Comparison of ENCODE assay signal across 1 cellular context in genomic region chrX:153334654-153335295, GRCh38.
A peak's percentile ranks its signal among the peaks of the same experiment; 100 is the strongest.
TF ChIP-seq lines count a peak whose summit lies in the region.

No MANE protein-coding gene starts in this region.

TF ChIP-seq in K562, 482 proteins besides CTCF, POLR2A, EP300 and RAD21 (continued from another document):
- TF ChIP-seq ZKSCAN1 (IDR thresholded peaks at IDR 0.05; ENCODE audit: low read depth, low read length) (peak; percentile 64; the same call in 1 of the 2 replicates), PCBP2 (IDR thresholded peaks at IDR 0.05; ENCODE audit: low read depth, low read length, poor library complexity, severe bottlenecking) (no peak), DMBX1 (CRISPR knock-in tag; IDR thresholded peaks at IDR 0.05; ENCODE audit: borderline replicate concordance) (no peak), KAT8 (IDR thresholded peaks at IDR 0.05; ENCODE audit: low read depth) (no peak), ZNF668 (CRISPR knock-in tag; IDR thresholded peaks at IDR 0.05) (no peak), BCOR (IDR thresholded peaks at IDR 0.05) (no peak), LCOR (CRISPR knock-in tag; IDR thresholded peaks at IDR 0.05) (no peak), ZNF561 (CRISPR knock-in tag; conservative IDR thresholded peaks at IDR 0.05) (no peak), ZNF766 (CRISPR knock-in tag; conservative IDR thresholded peaks at IDR 0.05) (no peak), TAL1 (IDR thresholded peaks at IDR 0.05) (no peak), ZFX (CRISPR knock-in tag; IDR thresholded peaks at IDR 0.05) (peak; percentile 27), SLC30A9 (CRISPR knock-in tag; IDR thresholded peaks at IDR 0.05) (no peak), LARP7 (IDR thresholded peaks at IDR 0.05) (no peak), ZNF830 (CRISPR knock-in tag; IDR thresholded peaks at IDR 0.05) (no peak), HEY1 (CRISPR knock-in tag; IDR thresholded peaks at IDR 0.05; ENCODE audit: borderline replicate concordance) (no peak)
- TF ChIP-seq, protein P1, sequence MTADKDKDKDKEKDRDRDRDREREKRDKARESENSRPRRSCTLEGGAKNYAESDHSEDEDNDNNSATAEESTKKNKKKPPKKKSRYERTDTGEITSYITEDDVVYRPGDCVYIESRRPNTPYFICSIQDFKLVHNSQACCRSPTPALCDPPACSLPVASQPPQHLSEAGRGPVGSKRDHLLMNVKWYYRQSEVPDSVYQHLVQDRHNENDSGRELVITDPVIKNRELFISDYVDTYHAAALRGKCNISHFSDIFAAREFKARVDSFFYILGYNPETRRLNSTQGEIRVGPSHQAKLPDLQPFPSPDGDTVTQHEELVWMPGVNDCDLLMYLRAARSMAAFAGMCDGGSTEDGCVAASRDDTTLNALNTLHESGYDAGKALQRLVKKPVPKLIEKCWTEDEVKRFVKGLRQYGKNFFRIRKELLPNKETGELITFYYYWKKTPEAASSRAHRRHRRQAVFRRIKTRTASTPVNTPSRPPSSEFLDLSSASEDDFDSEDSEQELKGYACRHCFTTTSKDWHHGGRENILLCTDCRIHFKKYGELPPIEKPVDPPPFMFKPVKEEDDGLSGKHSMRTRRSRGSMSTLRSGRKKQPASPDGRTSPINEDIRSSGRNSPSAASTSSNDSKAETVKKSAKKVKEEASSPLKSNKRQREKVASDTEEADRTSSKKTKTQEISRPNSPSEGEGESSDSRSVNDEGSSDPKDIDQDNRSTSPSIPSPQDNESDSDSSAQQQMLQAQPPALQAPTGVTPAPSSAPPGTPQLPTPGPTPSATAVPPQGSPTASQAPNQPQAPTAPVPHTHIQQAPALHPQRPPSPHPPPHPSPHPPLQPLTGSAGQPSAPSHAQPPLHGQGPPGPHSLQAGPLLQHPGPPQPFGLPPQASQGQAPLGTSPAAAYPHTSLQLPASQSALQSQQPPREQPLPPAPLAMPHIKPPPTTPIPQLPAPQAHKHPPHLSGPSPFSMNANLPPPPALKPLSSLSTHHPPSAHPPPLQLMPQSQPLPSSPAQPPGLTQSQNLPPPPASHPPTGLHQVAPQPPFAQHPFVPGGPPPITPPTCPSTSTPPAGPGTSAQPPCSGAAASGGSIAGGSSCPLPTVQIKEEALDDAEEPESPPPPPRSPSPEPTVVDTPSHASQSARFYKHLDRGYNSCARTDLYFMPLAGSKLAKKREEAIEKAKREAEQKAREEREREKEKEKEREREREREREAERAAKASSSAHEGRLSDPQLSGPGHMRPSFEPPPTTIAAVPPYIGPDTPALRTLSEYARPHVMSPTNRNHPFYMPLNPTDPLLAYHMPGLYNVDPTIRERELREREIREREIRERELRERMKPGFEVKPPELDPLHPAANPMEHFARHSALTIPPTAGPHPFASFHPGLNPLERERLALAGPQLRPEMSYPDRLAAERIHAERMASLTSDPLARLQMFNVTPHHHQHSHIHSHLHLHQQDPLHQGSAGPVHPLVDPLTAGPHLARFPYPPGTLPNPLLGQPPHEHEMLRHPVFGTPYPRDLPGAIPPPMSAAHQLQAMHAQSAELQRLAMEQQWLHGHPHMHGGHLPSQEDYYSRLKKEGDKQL (CRISPR knock-in tag; IDR thresholded peaks at IDR 0.05; ENCODE audit: borderline replicate concordance) = no peak
